ENCODE assay signal across 22 cellular contexts in the genomic region with DNA sequence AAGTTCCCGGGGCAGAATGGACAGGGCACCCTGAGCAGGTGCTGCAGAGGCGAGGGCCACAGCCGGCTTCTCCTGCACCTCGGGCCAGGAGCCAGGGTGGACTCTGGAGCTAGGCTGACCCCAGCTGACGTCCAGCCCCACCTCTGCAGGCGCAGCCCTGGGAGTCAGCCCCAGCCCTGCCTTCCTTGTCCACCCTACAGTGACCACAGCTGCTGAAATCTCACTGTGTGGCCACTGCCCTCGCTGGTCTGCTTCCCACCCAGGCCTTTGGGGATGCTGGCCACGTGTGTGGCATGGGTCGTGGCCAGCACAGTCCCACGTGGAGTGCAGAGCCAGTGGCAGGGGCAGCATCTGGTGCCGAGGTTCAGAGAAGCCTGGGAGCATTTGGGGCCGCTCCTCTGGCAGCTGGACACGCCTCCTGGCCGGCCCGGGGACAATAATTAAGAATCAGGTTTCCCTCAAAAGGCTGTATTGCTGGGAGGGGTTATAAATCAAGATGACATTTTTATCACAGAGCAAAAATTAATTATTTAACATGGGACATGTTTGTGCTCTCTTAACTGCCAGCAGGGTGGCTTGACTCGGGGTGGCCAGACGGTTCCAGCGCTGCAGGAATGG.
"Had no signal": no experiment of that assay in that cellular context is flagged by ENCODE, and none has a peak within 500 bp of the region (broad histone marks: within the 10 kb centered on the region; RNA-seq: fewer than 3 reads in every experiment).

No MANE protein-coding gene starts in this region.

- H3K27me3 ChIP-seq: neutrophil, ovary, transverse colon had no signal

- FAIRE-seq: keratinocyte, urothelium cell line had no signal

- H3K4me1 ChIP-seq: heart left ventricle, psoas muscle had no signal

- H3K27ac ChIP-seq: epithelial cell of prostate, heart left ventricle, neutrophil, ovary, psoas muscle, skin epidermis, transverse colon, WERI-Rb-1 had no signal

- H3K9me3 ChIP-seq: heart left ventricle, neutrophil, ovary, psoas muscle, transverse colon had no signal

- H3K36me3 ChIP-seq: heart left ventricle, neutrophil, ovary, transverse colon, WERI-Rb-1 had no signal

- ATAC-seq: activated CD8-positive, alpha-beta T cell treated with anti-CD3 and anti-CD28 coated beads, Interleukin-2, amount 10 ng/mL, durations not matched to agents 7 days and 5 days; activated naive CD8-positive, alpha-beta T cell treated with anti-CD3 and anti-CD28 coated beads, Interleukin-2, amount 50 U/mL, for 24 hours; heart left ventricle; left lobe of liver; natural killer cell; psoas muscle; right cardiac atrium; stimulated activated naive B cell treated with anti-CD40 and anti-IgM and Interleukin-4, amounts not matched to agents 10 μg/mL and 1 μg/mL and 100 μg/mL, for 72 hours had no signal

- DNase-seq: activated CD4-positive, alpha-beta T cell treated with anti-CD3 and anti-CD28 coated beads, Interleukin-2, amount 50 U/mL, for 1 hour; activated CD4-positive, CD25-positive, alpha-beta regulatory T cell treated with anti-CD3 and anti-CD28 coated beads, Interleukin-2, amount 50 U/mL, for 72 hours; activated CD8-positive, alpha-beta T cell treated with anti-CD3 and anti-CD28 coated beads, Interleukin-2, amount 10 ng/mL, durations not matched to agents 7 days and 5 days; activated gamma-delta T cell; activated naive CD4-positive, alpha-beta T cell treated with anti-CD3 and anti-CD28 coated beads, Interleukin-2, amount 50 U/mL, for 16 hours; activated naive CD8-positive, alpha-beta T cell treated with anti-CD3 and anti-CD28 coated beads, Interleukin-2, amount 50 U/mL, for 24 hours; natural killer cell; ovary; psoas muscle; stimulated activated CD4-positive, alpha-beta T cell treated with anti-CD3 and anti-CD28 coated beads, Interleukin-15, amount 100 ng/mL, for 24 hours; stimulated activated naive B cell treated with anti-CD40 and anti-IgM and Interleukin-4, amounts not matched to agents 10 μg/mL and 1 μg/mL and 100 μg/mL, for 72 hours; transverse colon; WERI-Rb-1 had no signal

- H3K4me3 ChIP-seq: heart left ventricle, lung, ovary, psoas muscle, skin epidermis, transverse colon had no signal
